Comparison of ENCODE assay signal across 8 cellular contexts in the genomic region with DNA sequence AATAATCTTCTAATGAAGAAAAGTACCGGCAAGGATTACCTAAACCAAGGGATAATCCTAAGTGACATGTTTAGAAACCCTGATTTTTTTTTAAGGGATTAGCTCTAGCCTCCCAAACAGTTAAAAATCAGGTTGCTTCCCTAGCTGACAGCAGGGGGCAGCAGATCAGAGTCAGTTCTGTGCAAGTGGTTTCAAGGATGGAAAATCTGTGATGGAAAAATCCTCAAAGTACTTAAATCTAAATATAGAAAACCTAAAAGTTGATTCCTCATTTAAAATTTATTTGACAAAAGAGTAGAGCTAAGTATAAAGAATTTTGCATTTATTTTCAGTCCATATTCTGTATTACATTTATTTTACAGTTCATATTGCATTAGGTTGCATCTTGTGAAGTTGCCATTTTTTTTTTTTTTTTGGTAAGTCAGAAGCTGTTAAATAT.
A peak's percentile ranks its signal among the peaks of the same experiment; 100 is the strongest.
DNase-seq lines count a peak whose midpoint lies in the region; ATAC-seq and TF ChIP-seq lines count a peak whose summit lies in the region.

No MANE protein-coding gene starts in this region.

- ATAC-seq in left lung: peak; percentile 80
- ATAC-seq in HG03135 (IDR thresholded peaks at IDR 0.05; ENCODE audit: unreplicated experiment): no peak

- H4K20me1 ChIP-seq in mammary epithelial cell (ENCODE audit: insufficient read depth, low read length): no peaks in the 10 kb centered on the region

- dilution Hi-C loops in mammary epithelial cell (cut with HindIII; ENCODE audit: low sequenced_read_pairs): no loop called here

- peak; percentile 69 for DNase-seq in ELR (ENCODE audit: low read depth)
- peak; percentile 46 for DNase-seq in H7
- peak; percentile 84 for DNase-seq in NCI-H1105 (lab: John Stamatoyannopoulos, UW)
- peak; percentile 48 for DNase-seq in SW480 (ENCODE audit: low spot score)
- DNase-seq in mammary epithelial cell: peak; percentile 30
- peak in 1 of 2 donors; percentile 36 for DNase-seq in left lung
- DNase-seq in stimulated activated CD8-positive, alpha-beta memory T cell treated with anti-CD3 and anti-CD28 coated beads, Interleukin-4, amount 100 ng/mL, for 24 hours (ENCODE audit: low read depth): peak; percentile 19

- CTCF ChIA-PET in mammary epithelial cell (lab: Charles Lee; ENCODE audit: low non-redundant PET): interaction anchor here (0.5 to 1.0 kb wide), 9 partner anchors 117 to 882 kb away, joined by 3 to 8 read pairs (median 5); no protein-coding TSS in a partner anchor

- H3K4me1 ChIP-seq in mammary epithelial cell (ENCODE audit: insufficient read depth, low read length): no peaks in the 10 kb centered on the region
- no peaks in the 10 kb centered on the region for H3K4me1 ChIP-seq in left lung

- no TSS peak for BruUV-seq in mammary epithelial cell (replicated peaks; lab: Mats Ljungman, UMichigan)

- no peaks in the 10 kb centered on the region for H3K79me2 ChIP-seq in mammary epithelial cell (ENCODE audit: insufficient read depth, low read length)

- H3K4me3 ChIP-seq in H7 (ENCODE audit: insufficient read depth, low read depth, low read length) (no peak overlapping the region), mammary epithelial cell (replicated peaks in 1 of 3; ENCODE audit: insufficient read depth in 1 of 3, low read depth in 2 of 3, low read length in 3 of 3) (no peak overlapping the region), left lung (no peak overlapping the region)

- intact Hi-C loops in mammary epithelial cell (cut with micrococcal nuclease) (loop anchor here (1.0 to 5.0 kb wide), 3 partner anchors 118 to 666 kb away; no protein-coding TSS in a partner anchor), left lung (cut with DNase I) (no loop called here)

- peak; percentile 78 to 81 for TF ChIP-seq CTCF in mammary epithelial cell (conservative IDR thresholded peaks at IDR 0.05 in 1 of 2, IDR thresholded peaks at IDR 0.05 in 1 of 2; ENCODE audit: extremely low read depth in 1 of 2, insufficient read depth in 1 of 2, low read depth in 1 of 2, low read length in 2 of 2)
- peak; percentile 54 to 74 for TF ChIP-seq CTCF in left lung (IDR thresholded peaks at IDR 0.05)

- H3K27ac ChIP-seq in mammary epithelial cell (ENCODE audit: insufficient read depth, low read depth, low read length) (no peak overlapping the region), left lung (no peak overlapping the region)

- in situ Hi-C loops in mammary epithelial cell (cut with MboI; ENCODE audit: low sequenced_read_pairs in 2 of 2): loop anchor here (5.0 kb wide), 1 partner anchor 668 kb away; no protein-coding TSS in a partner anchor

- no peak overlapping the region for H2AFZ ChIP-seq in mammary epithelial cell (ENCODE audit: low read depth, low read length)

- 13% methylated on average over 1 of the region's 1 CpG for WGBS in mammary epithelial cell (ENCODE audit: low coverage, missing lambda C conversion rate)

- H3K4me2 ChIP-seq in mammary epithelial cell (ENCODE audit: insufficient read depth, low read depth, low read length): no peak overlapping the region

- no peak overlapping the region for H3K9ac ChIP-seq in mammary epithelial cell (ENCODE audit: insufficient read depth, low read length)

- H3K36me3 ChIP-seq in H7 (replicated peaks; ENCODE audit: control insufficient read depth, insufficient read depth, low read length): no peaks in the 10 kb centered on the region
- H3K36me3 ChIP-seq in mammary epithelial cell (ENCODE audit: insufficient read depth, low read length): no peaks in the 10 kb centered on the region
- no peaks in the 10 kb centered on the region for H3K36me3 ChIP-seq in left lung

- H3K9me3 ChIP-seq in mammary epithelial cell (replicated peaks; ENCODE audit: insufficient read depth, low read length) (no peaks in the 10 kb centered on the region), left lung (no peaks in the 10 kb centered on the region)

- H3K27me3 ChIP-seq in H7 (ENCODE audit: control insufficient read depth, insufficient read depth, low read length) (no peaks in the 10 kb centered on the region), mammary epithelial cell (ENCODE audit: insufficient read depth, low read length) (no peaks in the 10 kb centered on the region), left lung (peaks cover 0 to 6% of the 10 kb centered on the region in 2 donors)
